In genomic region chr9:137459147-137459600, GRCh38 we compare ENCODE assay signal across 8 cellular contexts. TPM values are rescaled to one million over a fixed set of nuclear protein-coding genes. Genes with fewer than 3 reads are reported as not detected.
DNase-seq lines count a peak whose midpoint lies in the region; ATAC-seq and TF ChIP-seq lines count a peak whose summit lies in the region.

NSMF (minus strand) TSS chr9:137459334; CDS start chr9:137459102, 232 bp downstream.

- intact Hi-C loops in breast epithelium (cut with DNase I; ENCODE audit: low total_unique reads): no loop called here

- TF ChIP-seq POLR2A in breast epithelium (IDR thresholded peaks at IDR 0.05): no peak

- ATAC-seq in HG03039 (IDR thresholded peaks at IDR 0.05; ENCODE audit: unreplicated experiment): peak; percentile 67

- H3K4me1 ChIP-seq in breast epithelium: no peaks in the 10 kb centered on the region

- peak within 1 kb of the TSS; percentile 72 for H3K4me3 ChIP-seq in WI38 (ENCODE audit: low read depth, low read length)
- peak within 1 kb of the TSS; percentile 72 to 93 (median 75) for H3K4me3 ChIP-seq in breast epithelium
- H3K4me3 ChIP-seq in skin epidermis: peak within 1 kb of the TSS; percentile 54 to 75 (median 69)

- DNase-seq in SIG-M5 treated with dmso at 0.1 percent for 504 hours (lab: John Stamatoyannopoulos, UW; ENCODE audit: unreplicated experiment) (peak; percentile 81), SIG-M5 (lab: John Stamatoyannopoulos, UW) (no peak), NCI-H2171 treated with DMSO at 0.1 percent for 48 hours (lab: John Stamatoyannopoulos, UW) (peak; percentile 91), breast epithelium (ENCODE audit: low spot score in 2 of 2) (peak; percentile 91 to 92), iPS-NIHi11 (ENCODE audit: low spot score) (peak; percentile 100)

- TF ChIP-seq CTCF in WI38 (IDR thresholded peaks at IDR 0.05; ENCODE audit: low read depth, low read length): no peak
- no peak for TF ChIP-seq CTCF in breast epithelium (IDR thresholded peaks at IDR 0.05)

- no peaks in the 10 kb centered on the region for H3K27me3 ChIP-seq in breast epithelium

- H3K9me3 ChIP-seq in breast epithelium: no peaks in the 10 kb centered on the region

- no peaks in the 10 kb centered on the region for H3K36me3 ChIP-seq in breast epithelium

- peak within 1 kb of the TSS; percentile 75 to 79 for H3K27ac ChIP-seq in breast epithelium
- peak within 1 kb of the TSS; percentile 44 to 95 (median 79) for H3K27ac ChIP-seq in skin epidermis

RNA-seq across cellular contexts. Expression of gene NSMF, which starts in this region (rescaled TPM):
- 10 to 100 TPM; 30.9 to 38.4 (median 37.4) TPM for total RNA-seq in breast epithelium
